ENCODE assay signal across 8 cellular contexts in the genomic region with DNA sequence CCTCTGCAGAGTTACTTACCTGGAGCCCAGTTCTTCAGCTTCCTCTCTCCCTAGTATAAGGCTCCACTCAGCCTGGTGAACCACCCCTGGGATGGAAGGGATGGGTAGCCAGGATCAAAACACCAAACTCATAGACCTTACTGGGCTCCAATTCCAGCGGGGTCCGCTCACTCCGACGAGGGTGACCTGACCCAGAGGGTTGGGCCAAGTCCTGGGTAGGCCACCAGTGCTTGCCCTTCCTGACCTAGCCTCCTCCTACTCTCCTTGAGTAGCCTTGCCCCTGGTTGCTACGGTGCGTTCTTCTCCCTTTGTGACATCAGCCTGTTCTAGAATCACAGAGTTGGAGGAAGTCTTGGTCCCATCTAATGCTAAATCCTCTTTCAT. TPM values are rescaled to one million over a fixed set of nuclear protein-coding genes. Genes with fewer than 3 reads are reported as not detected.
DNase-seq lines count a peak whose midpoint lies in the region; FAIRE-seq and TF ChIP-seq lines count a peak whose summit lies in the region.

No MANE protein-coding gene starts in this region.

- no peaks in the 10 kb centered on the region for H3K79me1 ChIP-seq in H1 (ENCODE audit: low read depth, low read length)

- no peak overlapping the region for H3K23ac ChIP-seq in H1 (ENCODE audit: insufficient read length)

- H2BK5ac ChIP-seq in H1 (ENCODE audit: low read depth, low read length): no peak overlapping the region

- POLR2A ChIA-PET in H1 (lab: Charles Lee; ENCODE audit: partially characterized antibody): no interaction called here

- peak overlapping the region; percentile 70 for H3K9ac ChIP-seq in Loucy (ENCODE audit: low read depth, low read length, poor library complexity, severe bottlenecking)
- H3K9ac ChIP-seq in H1 (replicated peaks in 1 of 4; ENCODE audit: extremely low read depth in 1 of 4, low read depth in 3 of 4, low read length in 3 of 4): no peak overlapping the region
- no peak overlapping the region for H3K9ac ChIP-seq in parathyroid adenoma

- H2BK12ac ChIP-seq in H1 (ENCODE audit: low read depth, low read length): no peak overlapping the region

- peaks cover 11% of the 10 kb centered on the region for H3K23me2 ChIP-seq in H1 (ENCODE audit: low read depth, low read length)

- 0 out of 2 replicates have a peak overlapping the region, but pooled peaks have one; percentile 29 for H3K18ac ChIP-seq in H1 (ENCODE audit: extremely low read depth, low read length)

- H3K4me1 ChIP-seq in Loucy (ENCODE audit: insufficient read depth, low read length, poor library complexity, severe bottlenecking) (peaks cover 78% of the 10 kb centered on the region), H1 (replicated peaks in 1 of 4; ENCODE audit: control insufficient read depth in 3 of 4, insufficient read depth in 4 of 4, low read length in 3 of 4) (peaks cover 0 to 4% (median 2%) of the 10 kb centered on the region in 4 experiments; a peak in 4 of 7 replicates), parathyroid adenoma (peaks cover 5% of the 10 kb centered on the region)

- H3K36me3 ChIP-seq in Loucy (ENCODE audit: insufficient read depth, low read length) (no peaks in the 10 kb centered on the region), H1 (ENCODE audit: control insufficient read depth in 2 of 4, insufficient read depth in 4 of 4, low read length in 3 of 4) (no peaks in the 10 kb centered on the region), parathyroid adenoma (ENCODE audit: control insufficient read depth, insufficient read depth, low read length) (no peaks in the 10 kb centered on the region)

- TF ChIP-seq RAD21 in H1 (IDR thresholded peaks at IDR 0.05 in 1 of 2, conservative IDR thresholded peaks at IDR 0.05 in 1 of 2; ENCODE audit: low read depth in 2 of 2, low read length in 2 of 2): no peak

- no peaks in the 10 kb centered on the region for H3K9me2 ChIP-seq in Loucy (replicated peaks; ENCODE audit: low read depth, low read length)

- H4K5ac ChIP-seq in H1 (ENCODE audit: insufficient read length, low read depth, low read length): no peak overlapping the region

- no peak for TF ChIP-seq CTCF in GM12865 (IDR thresholded peaks at IDR 0.05; ENCODE audit: insufficient read depth, low read depth, low read length, missing control alignments)
- no peak for TF ChIP-seq CTCF in Loucy (conservative IDR thresholded peaks at IDR 0.05; ENCODE audit: low read length)
- no peak for TF ChIP-seq CTCF in H1 (IDR thresholded peaks at IDR 0.05; ENCODE audit: control extremely low read depth in 1 of 3, insufficient read depth in 1 of 3, low read depth in 1 of 3, low read length in 3 of 3)
- TF ChIP-seq CTCF in parathyroid adenoma (IDR thresholded peaks at IDR 0.05): no peak

- peak overlapping the region; percentile 22 for H4K91ac ChIP-seq in H1 (replicated peaks; ENCODE audit: insufficient read length, low read length)

- H3K14ac ChIP-seq in H1 (ENCODE audit: insufficient read length): no peak overlapping the region

- H3K56ac ChIP-seq in H1 (replicated peaks; ENCODE audit: insufficient read length, low read depth, low read length): no peak overlapping the region

- H2AFZ ChIP-seq in Loucy (ENCODE audit: low read length) (peak overlapping the region; percentile 66), H1 (ENCODE audit: low read length) (peak overlapping the region; percentile 97), parathyroid adenoma (peak overlapping the region; percentile 95)

- no peaks in the 10 kb centered on the region for H3K79me2 ChIP-seq in Loucy (ENCODE audit: insufficient read depth, low read length)
- H3K79me2 ChIP-seq in H1 (ENCODE audit: control insufficient read depth in 1 of 2, insufficient read depth in 2 of 2, low read length in 2 of 2): no peaks in the 10 kb centered on the region
- no peaks in the 10 kb centered on the region for H3K79me2 ChIP-seq in parathyroid adenoma

- H3K4me2 ChIP-seq in Loucy (ENCODE audit: low read depth, low read length, poor library complexity, severe bottlenecking): peak overlapping the region; percentile 81
- peak overlapping the region; percentile 86 for H3K4me2 ChIP-seq in H1 (ENCODE audit: insufficient read depth in 1 of 2, low read depth in 2 of 2, low read length in 2 of 2)
- H3K4me2 ChIP-seq in parathyroid adenoma (ENCODE audit: low read length): peak overlapping the region; percentile 70

- CTCF ChIA-PET in H1 (lab: Charles Lee; ENCODE audit: partially characterized antibody): interaction anchor here (0.8 to 3.2 kb wide), 3 partner anchors 10 to 98 kb away, joined by 3 to 27 read pairs (median 4); no protein-coding TSS in a partner anchor

- WGBS in H1 (ENCODE audit: extremely low coverage in 1 of 2, insufficient coverage in 1 of 2, insufficient read length in 1 of 2, insufficient replicate concordance in 2 of 2, low coverage in 1 of 2, low lambda C conversion rate in 2 of 2, missing lambda C conversion rate in 1 of 2), 2 experiments: 88% methylated on average over 6 of the region's 6 CpGs; no CpG with 5 or more reads in 1 of the 2 experiments

- DNase-seq in GM12865 (ENCODE audit: low read depth): no peak
- DNase-seq in H1 (ENCODE audit: low read depth in 1 of 2, low spot score in 2 of 2): no peak
- no peak for DNase-seq in NCI-H1417 (lab: John Stamatoyannopoulos, UW)
- DNase-seq in NCI-H2171 (lab: John Stamatoyannopoulos, UW): no peak
- no peak for DNase-seq in amniotic stem cell (lab: John Stamatoyannopoulos, UW)
- DNase-seq in iPS-NIHi11 (ENCODE audit: low spot score): no peak

- FAIRE-seq in H1 (lab: Jason Lieb, UNC): no peak

- no peak overlapping the region for H2BK20ac ChIP-seq in H1 (ENCODE audit: low read length)

- no peaks in the 10 kb centered on the region for H3K9me3 ChIP-seq in Loucy (ENCODE audit: insufficient read depth, low read depth, low read length)
- H3K9me3 ChIP-seq in H1 (ENCODE audit: insufficient read depth in 2 of 2, low read depth in 1 of 2, low read length in 1 of 2): no peaks in the 10 kb centered on the region
- H3K9me3 ChIP-seq in parathyroid adenoma (ENCODE audit: control insufficient read depth, low read length): no peaks in the 10 kb centered on the region

- no peak overlapping the region for H2BK120ac ChIP-seq in H1 (replicated peaks; ENCODE audit: low read depth, low read length)

- no peak for TF ChIP-seq POLR2A in H1 (IDR thresholded peaks at IDR 0.05; ENCODE audit: control extremely low read depth in 1 of 2, low read depth in 2 of 2, low read length in 2 of 2)

- no peaks in the 10 kb centered on the region for H4K20me1 ChIP-seq in Loucy (ENCODE audit: insufficient read depth, low read length, poor library complexity, severe bottlenecking)
- H4K20me1 ChIP-seq in H1 (replicated peaks in 1 of 2; ENCODE audit: control insufficient read depth in 1 of 2, insufficient read depth in 2 of 2, low read length in 2 of 2): no peaks in the 10 kb centered on the region

- H3K4me3 ChIP-seq in GM12865 (ENCODE audit: low read depth, low read length) (peak overlapping the region; percentile 59), Loucy (ENCODE audit: low read length, poor library complexity, severe bottlenecking) (peak overlapping the region; percentile 85), H1 (ENCODE audit: extremely low read depth in 1 of 4, insufficient read depth in 2 of 4, low read depth in 3 of 4, low read length in 4 of 4) (peak overlapping the region; percentile 57 to 71 (median 63); a peak in 7 of 8 replicates), parathyroid adenoma (ENCODE audit: low read depth, low read length) (no peak overlapping the region)

- H2BK15ac ChIP-seq in H1 (ENCODE audit: low read length): no peak overlapping the region; the same call in 1 of the 2 replicates

- H3K27ac ChIP-seq in H1 (ENCODE audit: low read depth, low read length): no peak overlapping the region
- peak overlapping the region; percentile 85 for H3K27ac ChIP-seq in parathyroid adenoma

- no peak overlapping the region for H4K8ac ChIP-seq in H1 (ENCODE audit: extremely low read depth, insufficient read depth, low read length)

- H3K4ac ChIP-seq in H1 (replicated peaks; ENCODE audit: insufficient read length, low read depth, low read length): no peak overlapping the region

- no peak for TF ChIP-seq EP300 in H1 (IDR thresholded peaks at IDR 0.05; ENCODE audit: borderline replicate concordance in 1 of 2, low read depth in 2 of 2, low read length in 2 of 2)

- H2AK5ac ChIP-seq in H1 (ENCODE audit: low read depth, low read length): no peak overlapping the region

- H3K27me3 ChIP-seq in Loucy (ENCODE audit: insufficient read depth, low read length, poor library complexity, severe bottlenecking) (no peaks in the 10 kb centered on the region), H1 (replicated peaks in 1 of 4; ENCODE audit: control insufficient read depth in 3 of 4, extremely low read depth in 1 of 4, insufficient read depth in 3 of 4, low read length in 3 of 4) (peaks cover 0 to 7% (median 4%) of the 10 kb centered on the region in 4 experiments; a peak in 2 of 7 replicates), parathyroid adenoma (ENCODE audit: control insufficient read depth, insufficient read depth, low read length) (no peaks in the 10 kb centered on the region)

- peaks cover 6% of the 10 kb centered on the region; the same call in 1 of the 2 replicates for H3F3A ChIP-seq in Loucy (ENCODE audit: low read depth)

TF ChIP-seq in H1, 55 proteins besides CTCF, POLR2A, EP300 and RAD21 (continues in another document):
- TF ChIP-seq SP1 (IDR thresholded peaks at IDR 0.05; ENCODE audit: low read depth, low read length): no peak
- TF ChIP-seq TBP (IDR thresholded peaks at IDR 0.05; ENCODE audit: low read depth, low read length): no peak
- TF ChIP-seq RNF2 (IDR thresholded peaks at IDR 0.05; ENCODE audit: borderline replicate concordance, low read depth, low read length, missing control alignments, poor library complexity, severe bottlenecking): no peak
- TF ChIP-seq CHD2 (IDR thresholded peaks at IDR 0.05; ENCODE audit: low read length): no peak
- TF ChIP-seq SIN3A (conservative IDR thresholded peaks at IDR 0.05 in 1 of 2, IDR thresholded peaks at IDR 0.05 in 1 of 2; ENCODE audit: low read depth in 1 of 2, low read length in 2 of 2): no peak
- TF ChIP-seq JUN (IDR thresholded peaks at IDR 0.05; ENCODE audit: low read depth, low read length): no peak

RNA-seq across cellular contexts. Expression of gene STAT4, which starts 0.5 kb away (rescaled TPM):
- 0.63 and 0.80 TPM in 2 replicates for total RNA-seq in H1 (2021; fragmentation: NEBNext Ultra II Directional; extraction: Animal tissue kit (Norgen Biotek cat#: 25700))
- polyA plus RNA-seq in H1 (2011; rRNA removed): 0.33 and 0.36 TPM in 2 replicates
- polyA plus RNA-seq in H1 (2011; cell fraction: cytosol; rRNA removed): 0.19 TPM
- 0.33 TPM for polyA plus RNA-seq in H1 (2011; cell fraction: nucleus; rRNA removed)
- 0.36 to 0.51 TPM (median 0.45 TPM) in 4 replicates for polyA plus RNA-seq in H1 (2012, experiment 1 of 2)
- not detected for polyA plus RNA-seq in H1 (2012, experiment 2 of 2)
- 0.43 TPM for polyA plus RNA-seq in H1 (2013, experiment 1 of 2)
- polyA plus RNA-seq in H1 (2013, experiment 2 of 2): 0.40 TPM
- polyA minus RNA-seq in H1 (2011; rRNA and poly(A)+ RNA removed): 0.50 and 1.1 TPM in 2 replicates
- polyA minus RNA-seq in H1 (2011; cell fraction: cytosol; rRNA and poly(A)+ RNA removed): not detected
- 2.7 TPM for polyA minus RNA-seq in H1 (2011; cell fraction: nucleus; rRNA and poly(A)+ RNA removed)
